ENCODE assay signal across 11 cellular contexts in genomic region chrX:103657066-103657465, GRCh38. TPM values are rescaled to one million over a fixed set of nuclear protein-coding genes. Genes with fewer than 3 reads are reported as not detected.
DNase-seq lines count a peak whose midpoint lies in the region; FAIRE-seq and TF ChIP-seq lines count a peak whose summit lies in the region.
"Not testable (repeated sequence)": the region's sequence is repeated elsewhere in the genome, so short reads cannot be mapped to it uniquely, and the experiment has no call there.
"Had no signal": no experiment of that assay in that cellular context is flagged by ENCODE, and none has a peak within 500 bp of the region (broad histone marks: within the 10 kb centered on the region; RNA-seq: fewer than 3 reads in every experiment).

No MANE protein-coding gene starts in this region.

- not testable (repeated sequence) for H3K36me3 Mint-ChIP-seq in HFFc6 (ENCODE audit: low read depth); neural crest cell (ENCODE audit: low read depth)

- TF ChIP-seq EP300 in SK-N-SH (IDR thresholded peaks at IDR 0.05; ENCODE audit: borderline replicate concordance in 1 of 2, low read depth in 1 of 2, low read length in 1 of 2), result 0 out of 4 replicates have a peak, but pooled peaks of 1 of the 2 experiments have one; percentile 5

- not testable (repeated sequence) for H2AFZ ChIP-seq in PC-9
- 0 out of 2 replicates have a peak overlapping the region, but pooled peaks have one; percentile 0 for H2AFZ ChIP-seq in SK-N-SH (ENCODE audit: low read depth)

- H3K36me3 ChIP-seq in PC-9 (ENCODE audit: low read depth); SK-N-SH (replicated peaks in 1 of 2; ENCODE audit: control insufficient read depth in 1 of 2, insufficient read depth in 2 of 2, low read length in 1 of 2); bronchial epithelial cell (ENCODE audit: control insufficient read depth, insufficient read depth, low read length): not testable (repeated sequence)

- DNase-seq in Daoy (ENCODE audit: low read depth) (peak; percentile 30), HFFc6 (peak; percentile 57), PC-9 (peak; percentile 34 to 62), bronchial epithelial cell (ENCODE audit: low read depth) (peak; percentile 47), fibroblast of the aortic adventitia (ENCODE audit: low read depth) (peak; percentile 9)
- not testable (repeated sequence) for DNase-seq in SK-N-SH; neural crest cell (ENCODE audit: low read depth, low spot score)

- not testable (repeated sequence) for H3K4me3 ChIP-seq in PC-9; SK-N-SH (ENCODE audit: low read depth in 2 of 2, low read length in 1 of 2); bronchial epithelial cell (ENCODE audit: low read depth, low read length); fibroblast of the aortic adventitia (ENCODE audit: low read depth, low read length)

- CTCF ChIA-PET in PC-9 (lab: Charles Lee), result not testable (repeated sequence)
- CTCF ChIA-PET in SK-N-SH (lab: Yijun Ruan, JAX), result interaction anchor here (1.0 to 1.2 kb wide), 2 partner anchors 27 to 52 kb away, joined by 3 read pairs; no protein-coding TSS in a partner anchor

- not testable (repeated sequence) for TF ChIP-seq CTCF in HFFc6 (IDR thresholded peaks at IDR 0.05); PC-9 (conservative IDR thresholded peaks at IDR 0.05); SK-N-SH (IDR thresholded peaks at IDR 0.05); bronchial epithelial cell (IDR thresholded peaks at IDR 0.05; ENCODE audit: insufficient read depth, low read length, severe bottlenecking); fibroblast of the aortic adventitia (IDR thresholded peaks at IDR 0.05; ENCODE audit: insufficient read depth, low read length); neural crest cell (conservative IDR thresholded peaks at IDR 0.05)

- BruUV-seq in PC-9 (replicated peaks; lab: Mats Ljungman, UMichigan), result not testable (repeated sequence)

- peaks cover 43% of the 10 kb centered on the region for H3F3A ChIP-seq in PC-9 (ENCODE audit: insufficient read depth, low read depth)
- H3F3A ChIP-seq in SK-N-SH (replicated peaks; ENCODE audit: insufficient read depth), result peaks cover 12% of the 10 kb centered on the region

- H3K4me1 ChIP-seq in PC-9 (replicated peaks; ENCODE audit: insufficient read depth), result peaks cover 53% of the 10 kb centered on the region
- not testable (repeated sequence) for H3K4me1 ChIP-seq in SK-N-SH (ENCODE audit: control insufficient read depth in 1 of 2, insufficient read depth in 2 of 2, low read depth in 1 of 2, low read length in 1 of 2)

- FAIRE-seq in bronchial epithelial cell (lab: Jason Lieb, UNC), result not testable (repeated sequence)

- intact Hi-C loops in PC-9 (cut with micrococcal nuclease; ENCODE audit: unreplicated experiment), result loop anchor here (2.0 to 5.0 kb wide), 2 partner anchors 30 to 40 kb away; partner anchors contain the start of gene MORF4L2

- not testable (repeated sequence) for H3K27me3 Mint-ChIP-seq in HFFc6 (ENCODE audit: insufficient read depth); neural crest cell (ENCODE audit: low read depth)

- H3K9me3 ChIP-seq in PC-9 (ENCODE audit: insufficient read depth, low read depth); SK-N-SH: not testable (repeated sequence)

- H3K27ac ChIP-seq in PC-9, result peak overlapping the region; percentile 94
- peak overlapping the region in 1 of 2 experiments; percentile 86; a peak in 2 of 4 replicates for H3K27ac ChIP-seq in SK-N-SH (ENCODE audit: low read depth in 2 of 2, low read length in 1 of 2)

- H4K20me1 ChIP-seq in PC-9 (ENCODE audit: insufficient read depth); SK-N-SH (ENCODE audit: insufficient read depth): not testable (repeated sequence)

- not testable (repeated sequence) for H3K27me3 ChIP-seq in PC-9 (ENCODE audit: insufficient read depth, low read depth); SK-N-SH (ENCODE audit: insufficient read depth); bronchial epithelial cell (ENCODE audit: control insufficient read depth, insufficient read depth, low read length)

- peak overlapping the region; percentile 97 for H3K27ac Mint-ChIP-seq in HFFc6
- H3K27ac Mint-ChIP-seq in neural crest cell (ENCODE audit: unreplicated experiment), result peak overlapping the region; percentile 27

- peak overlapping the region; percentile 70 for H3K4me2 ChIP-seq in PC-9
- H3K4me2 ChIP-seq in SK-N-SH, result not testable (repeated sequence)

- H3K9ac ChIP-seq in SK-N-SH, result 0 out of 2 replicates have a peak overlapping the region, but pooled peaks have one; percentile 29

- not testable (repeated sequence) for H3K79me2 ChIP-seq in PC-9 (ENCODE audit: low read depth); SK-N-SH (ENCODE audit: insufficient read depth)

- WGBS in SK-N-SH (ENCODE audit: low lambda C conversion rate), result 37% methylated on average over 2 of the region's 2 CpGs

- H3K4me3 Mint-ChIP-seq in HFFc6, result peak overlapping the region; percentile 30
- not testable (repeated sequence) for H3K4me3 Mint-ChIP-seq in neural crest cell

- peaks cover 11% of the 10 kb centered on the region; the same call in 1 of the 2 replicates for H3K9me3 Mint-ChIP-seq in HFFc6
- H3K9me3 Mint-ChIP-seq in neural crest cell, result not testable (repeated sequence)

- TF ChIP-seq RAD21 in SK-N-SH (IDR thresholded peaks at IDR 0.05; ENCODE audit: low read length), result not testable (repeated sequence)

- H3K4me1 Mint-ChIP-seq in HFFc6 (ENCODE audit: low read depth), result peaks cover 54% of the 10 kb centered on the region
- H3K4me1 Mint-ChIP-seq in neural crest cell, result not testable (repeated sequence)

- H3K9me2 ChIP-seq in PC-9 (ENCODE audit: insufficient read depth); SK-N-SH: not testable (repeated sequence)

- POLR2A ChIA-PET in PC-9 (lab: Charles Lee; ENCODE audit: unreplicated experiment), result interaction anchor here (0.5 kb wide), 2 partner anchors 22 to 27 kb away, joined by 3 to 4 read pairs; no protein-coding TSS in a partner anchor
- POLR2A ChIA-PET in SK-N-SH (lab: Yijun Ruan, JAX), result not testable (repeated sequence)

RNA-seq across cellular contexts. Expression of gene TCEAL1, which starts 28.3 kb away (rescaled TPM):
- total RNA-seq in Daoy (2014; rRNA removed; shearing (Covaris generic)), result 14.7 and 19.0 TPM in 2 replicates
- 10 to 100 TPM; 33.4 to 36.8 (median 35.9) TPM for total RNA-seq in HFFc6 (2021; fragmentation: NEBNext Ultra II Directional; extraction: Animal tissue kit (Norgen Biotek cat#: 25700))
- total RNA-seq in PC-9 (2021) (25.2 and 26.8 TPM in 2 replicates), bronchial epithelial cell (10.5 and 11.3 TPM in 2 replicates), fibroblast of the aortic adventitia (ENCODE audit: low replicate concordance) (38.2 and 113 TPM in 2 replicates), neural crest cell (12.2 and 13.0 TPM in 2 replicates)
- polyA plus RNA-seq in SK-N-SH (2012; rRNA removed), result 22.1 and 27.9 TPM in 2 replicates
- polyA plus RNA-seq in SK-N-SH (2012; cell fraction: cytosol; rRNA removed), result 29.4 and 33.1 TPM in 2 replicates
- 34.1 and 41.4 TPM in 2 replicates for polyA plus RNA-seq in SK-N-SH (2012; cell fraction: nucleus; rRNA removed)

RNA-seq across cellular contexts. Expression of gene MORF4L2, which starts 29.4 kb away (rescaled TPM):
- 834 and 916 TPM in 2 replicates for total RNA-seq in Daoy (2014; rRNA removed; shearing (Covaris generic))
- total RNA-seq in HFFc6 (2021; fragmentation: NEBNext Ultra II Directional; extraction: Animal tissue kit (Norgen Biotek cat#: 25700)), result 100 to 1,000 TPM; 529 to 650 (median 569) TPM
- total RNA-seq in PC-9 (2021) (385 and 417 TPM in 2 replicates), bronchial epithelial cell (414 and 422 TPM in 2 replicates), fibroblast of the aortic adventitia (ENCODE audit: low replicate concordance) (641 and 741 TPM in 2 replicates), neural crest cell (412 TPM in 2 replicates)
- 221 and 363 TPM in 2 replicates for polyA plus RNA-seq in SK-N-SH (2012; rRNA removed)
- 371 and 379 TPM in 2 replicates for polyA plus RNA-seq in SK-N-SH (2012; cell fraction: cytosol; rRNA removed)
- 134 and 267 TPM in 2 replicates for polyA plus RNA-seq in SK-N-SH (2012; cell fraction: nucleus; rRNA removed)

RNA-seq across cellular contexts. Expression of gene TCEAL3, which starts 49.3 kb away (rescaled TPM):
- total RNA-seq in Daoy (2014; rRNA removed; shearing (Covaris generic)), result 4.7 and 16.4 TPM in 2 replicates
- total RNA-seq in HFFc6 (2021; fragmentation: NEBNext Ultra II Directional; extraction: Animal tissue kit (Norgen Biotek cat#: 25700)), result 10 to 100 TPM; 54.3 to 75.5 (median 62.7) TPM
- total RNA-seq in PC-9 (2021) (11.7 and 12.8 TPM in 2 replicates), bronchial epithelial cell (3.7 and 8.4 TPM in 2 replicates), fibroblast of the aortic adventitia (ENCODE audit: low replicate concordance) (13.2 and 62.0 TPM in 2 replicates), neural crest cell (10.0 and 11.1 TPM in 2 replicates)
- 20.6 and 26.7 TPM in 2 replicates for polyA plus RNA-seq in SK-N-SH (2012; rRNA removed)
- 34.8 and 52.4 TPM in 2 replicates for polyA plus RNA-seq in SK-N-SH (2012; cell fraction: cytosol; rRNA removed)
- 6.4 TPM in 2 replicates for polyA plus RNA-seq in SK-N-SH (2012; cell fraction: nucleus; rRNA removed)
- total RNA-seq: K562 had no signal
- polyA plus RNA-seq: K562 had no signal

RNA-seq across cellular contexts. Expression of gene TMEM31, which starts 53.6 kb away (rescaled TPM):
- not detected in 2 replicates for total RNA-seq in Daoy (2014; rRNA removed; shearing (Covaris generic))
- not detected for total RNA-seq in HFFc6 (2021; fragmentation: NEBNext Ultra II Directional; extraction: Animal tissue kit (Norgen Biotek cat#: 25700))
- total RNA-seq in PC-9 (2021), result not detected in 2 replicates
- 0.11 TPM in 1 of 2 replicates, not detected in the other for polyA plus RNA-seq in SK-N-SH (2012; rRNA removed)
- polyA plus RNA-seq in SK-N-SH (2012; cell fraction: cytosol; rRNA removed), result 0.09 and 0.13 TPM in 2 replicates
- polyA plus RNA-seq in SK-N-SH (2012; cell fraction: nucleus; rRNA removed), result 0.39 and 0.53 TPM in 2 replicates
- total RNA-seq in bronchial epithelial cell, result not detected in 2 replicates
- total RNA-seq in fibroblast of the aortic adventitia (ENCODE audit: low replicate concordance), result not detected in 2 replicates
- total RNA-seq in neural crest cell, result 2.0 TPM in 1 of 2 replicates, not detected in the other
- total RNA-seq: CD8-positive, alpha-beta memory T cell; GM12878; K562; Right ventricle myocardium superior had no signal
- polyA plus RNA-seq: CD8-positive, alpha-beta memory T cell had no signal
